In the genomic region with DNA sequence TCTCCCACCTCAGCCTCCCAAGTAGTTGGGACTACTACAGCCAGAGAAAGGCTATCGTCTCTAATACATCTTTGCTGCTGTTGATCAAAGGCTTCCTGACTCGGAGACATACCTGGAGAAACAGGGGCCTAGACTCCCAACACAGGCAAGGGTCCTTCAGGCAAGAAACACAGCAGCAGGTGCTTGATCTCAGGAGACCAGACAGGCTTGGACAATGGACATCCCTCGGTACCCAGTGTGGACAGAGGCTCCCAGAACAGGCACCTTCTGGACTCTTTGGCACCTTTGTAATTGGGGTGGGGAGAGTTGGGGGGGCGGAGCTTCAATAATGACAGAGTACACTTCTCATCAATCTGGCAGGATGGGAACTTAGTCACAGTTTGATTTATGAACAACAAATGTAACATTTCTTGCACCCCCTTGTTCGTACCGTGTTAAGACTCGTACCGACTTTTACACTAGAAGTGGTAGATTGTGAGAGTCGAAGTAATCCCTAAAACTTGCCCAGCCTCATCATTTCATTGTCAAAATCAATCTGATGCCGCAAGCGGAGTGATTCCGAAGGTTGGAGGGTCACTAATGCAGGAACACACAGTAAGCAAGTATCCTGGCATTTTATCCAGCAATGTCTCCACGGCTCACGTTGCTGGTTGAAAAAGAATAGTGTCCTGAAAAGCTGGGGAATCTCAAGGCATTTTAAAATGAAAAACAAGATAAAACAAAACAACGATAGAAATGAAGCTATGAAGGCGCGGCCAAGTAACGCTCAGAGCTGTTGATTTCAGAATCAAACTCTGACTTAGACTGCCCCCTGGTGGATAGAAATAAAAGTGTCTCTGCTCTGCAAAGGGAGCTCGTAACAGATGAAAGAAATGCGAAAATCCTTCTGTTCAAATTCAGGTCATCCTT, we compare ENCODE assay signal across 8 cellular contexts.
A peak's percentile ranks its signal among the peaks of the same experiment; 100 is the strongest.
DNase-seq lines count a peak whose midpoint lies in the region; ATAC-seq lines count a peak whose summit lies in the region.

No MANE protein-coding gene starts in this region.

- ATAC-seq in GM19395 (IDR thresholded peaks at IDR 0.05; ENCODE audit: unreplicated experiment) (peak; percentile 94), HG03457 (IDR thresholded peaks at IDR 0.05; ENCODE audit: unreplicated experiment) (peak; percentile 65), HG03039 (IDR thresholded peaks at IDR 0.05; ENCODE audit: unreplicated experiment) (no peak)

- DNase-seq in DMS153 (lab: John Stamatoyannopoulos, UW) (peak; percentile 20), NCI-H524 (lab: John Stamatoyannopoulos, UW) (peak; percentile 24 to 80), activated T-cell treated with anti-CD3 and anti-CD28 coated beads for 48 hours (ENCODE audit: low read depth) (peak; percentile 5), fibroblast of the conjunctiva (ENCODE audit: low read depth) (peak; percentile 40), nucleus accumbens (lab: John Stamatoyannopoulos, UW) (peak in 33 of 56 donors; percentile 5 to 81 (median 37))
